ENCODE assay signal across 1 cellular context in genomic region chr3:106168941-106169340, GRCh38.
TF ChIP-seq lines count a peak whose summit lies in the region.

No MANE protein-coding gene starts in this region.

TF ChIP-seq in H1, 55 proteins besides CTCF, POLR2A, EP300 and RAD21 (continued from another document):
- TF ChIP-seq ATF3 (IDR thresholded peaks at IDR 0.05; ENCODE audit: insufficient read depth, low read depth, low read length) = no peak
- TF ChIP-seq ATF2 (IDR thresholded peaks at IDR 0.05; ENCODE audit: low read length) = no peak
- no peak for TF ChIP-seq RFX5 (IDR thresholded peaks at IDR 0.05; ENCODE audit: borderline replicate concordance, low read depth, low read length)
- no peak for TF ChIP-seq YY1 (IDR thresholded peaks at IDR 0.05; ENCODE audit: low read depth, low read length)
- no peak for TF ChIP-seq CBX8 (IDR thresholded peaks at IDR 0.05; ENCODE audit: borderline replicate concordance, low read depth, low read length)
